Comparison of ENCODE assay signal across 6 cellular contexts in the genomic region with DNA sequence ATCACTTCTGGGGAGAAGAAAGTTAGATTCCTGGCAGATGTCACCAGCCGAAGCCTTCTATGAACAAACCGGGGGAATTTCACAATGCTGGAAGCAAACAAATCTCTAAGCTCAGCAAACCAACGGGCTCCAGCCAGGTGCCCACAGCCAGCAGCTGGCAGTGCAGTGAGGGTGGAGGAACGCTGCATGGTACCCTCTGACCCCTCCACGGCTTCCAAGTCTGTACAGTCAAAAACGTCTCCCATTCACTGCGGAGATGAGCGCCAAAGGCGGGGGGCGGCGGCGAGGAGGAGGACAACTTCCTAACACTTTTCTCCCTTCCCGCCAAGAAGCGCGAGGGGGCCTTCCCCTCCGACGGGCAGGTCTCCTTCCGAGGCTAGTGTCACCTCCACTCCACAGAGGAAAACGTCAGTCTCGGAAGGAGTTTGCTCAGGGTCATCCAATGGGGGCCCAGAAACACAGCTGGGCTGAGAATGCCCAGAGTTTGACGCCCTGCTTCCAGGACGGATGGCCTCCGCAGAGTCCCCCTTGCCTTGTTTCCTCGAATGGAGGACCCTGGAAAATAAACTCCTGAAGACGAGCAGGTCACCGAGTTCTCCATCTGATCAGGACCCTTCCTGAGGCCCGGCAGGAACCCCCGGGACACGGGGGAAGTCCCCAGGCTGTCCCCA. TPM values are rescaled to one million over a fixed set of nuclear protein-coding genes. Genes with fewer than 3 reads are reported as not detected.
DNase-seq lines count a peak whose midpoint lies in the region; ATAC-seq and TF ChIP-seq lines count a peak whose summit lies in the region.

No MANE protein-coding gene starts in this region.

- H3K27ac Mint-ChIP-seq in activated naive CD8-positive, alpha-beta T cell: peak overlapping the region; percentile 90

- H3K4me1 ChIP-seq in cardiac muscle cell (ENCODE audit: low read depth) (peaks cover 23% of the 10 kb centered on the region), mononuclear cell (ENCODE audit: insufficient read depth, low read length) (peaks cover 58% of the 10 kb centered on the region)

- no peaks in the 10 kb centered on the region for H3K36me3 ChIP-seq in cardiac muscle cell

- intact Hi-C loops in Right ventricle myocardium inferior (cut with DNase I): no loop called here

- H3K36me3 Mint-ChIP-seq in activated naive CD8-positive, alpha-beta T cell: peaks cover 3% of the 10 kb centered on the region

- H3K4me1 Mint-ChIP-seq in activated naive CD8-positive, alpha-beta T cell (ENCODE audit: low read depth): peaks cover 39% of the 10 kb centered on the region

- H3K27me3 Mint-ChIP-seq in activated naive CD8-positive, alpha-beta T cell: no peaks in the 10 kb centered on the region

- DNase-seq in cardiac muscle cell (ENCODE audit: low read depth in 1 of 2, low spot score in 1 of 2): peak in 1 of 2 donors; percentile 58
- no peak for DNase-seq in Right ventricle myocardium inferior (ENCODE audit: missing footprints)
- no peak for DNase-seq in C1 segment of cervical spinal cord (lab: John Stamatoyannopoulos, UW)
- DNase-seq in NK-92 treated with Interleukin-12 subunit alpha and Interleukin-12 subunit beta, amount 100 ng/mL, for 24 hours (lab: John Stamatoyannopoulos, UW): no peak

- ATAC-seq in Right ventricle myocardium inferior: no peak

- peak overlapping the region; percentile 85 for H3K27ac ChIP-seq in cardiac muscle cell

- peak overlapping the region; percentile 92 for H3K4me3 ChIP-seq in cardiac muscle cell
- H3K4me3 ChIP-seq in mononuclear cell (ENCODE audit: low read length): peak overlapping the region; percentile 68

- peak overlapping the region; percentile 93 for H3K4me3 Mint-ChIP-seq in activated naive CD8-positive, alpha-beta T cell

- TF ChIP-seq CTCF in cardiac muscle cell (IDR thresholded peaks at IDR 0.05; ENCODE audit: low read depth, low read length): no peak

- H3K27me3 ChIP-seq in cardiac muscle cell (no peaks in the 10 kb centered on the region), mononuclear cell (ENCODE audit: insufficient read depth, low read length) (no peaks in the 10 kb centered on the region)

- no peaks in the 10 kb centered on the region for H3K9me3 Mint-ChIP-seq in activated naive CD8-positive, alpha-beta T cell (ENCODE audit: low read depth)

- H3K9me3 ChIP-seq in cardiac muscle cell (ENCODE audit: low read depth): no peaks in the 10 kb centered on the region
- H3K9me3 ChIP-seq in mononuclear cell (ENCODE audit: low read depth, low read length): no peaks in the 10 kb centered on the region

RNA-seq across cellular contexts. Expression of a gene that starts 0.9 kb away (rescaled TPM):
- total RNA-seq in cardiac muscle cell (35.6 and 50.4 TPM in 2 replicates), Right ventricle myocardium inferior (18.5 TPM), mononuclear cell (18.6 TPM)
- polyA plus RNA-seq in cardiac muscle cell: 28.8 and 34.5 TPM in 2 replicates

RNA-seq across cellular contexts. Expression of a gene that starts 10.8 kb away (rescaled TPM):
- total RNA-seq in cardiac muscle cell (3.3 and 16.2 TPM in 2 replicates), Right ventricle myocardium inferior (not detected), mononuclear cell (not detected)
- 13.4 and 38.6 TPM in 2 replicates for polyA plus RNA-seq in cardiac muscle cell

RNA-seq across cellular contexts. Expression of a gene that starts 17.9 kb away (rescaled TPM):
- 33.0 and 34.7 TPM in 2 replicates for total RNA-seq in cardiac muscle cell
- polyA plus RNA-seq in cardiac muscle cell: 37.4 and 50.7 TPM in 2 replicates
- 292 TPM for total RNA-seq in Right ventricle myocardium inferior
- 0.84 TPM for total RNA-seq in mononuclear cell

RNA-seq across cellular contexts. Expression of a gene that starts 19.0 kb away (rescaled TPM):
- total RNA-seq in cardiac muscle cell (27.2 and 28.5 TPM in 2 replicates), Right ventricle myocardium inferior (0.62 TPM), mononuclear cell (2.9 TPM)
- 21.8 and 27.1 TPM in 2 replicates for polyA plus RNA-seq in cardiac muscle cell

RNA-seq across cellular contexts. Expression of a gene that starts 24.8 kb away (rescaled TPM):
- total RNA-seq in cardiac muscle cell (52.8 and 53.5 TPM in 2 replicates), Right ventricle myocardium inferior (25.8 TPM), mononuclear cell (9.0 TPM)
- polyA plus RNA-seq in cardiac muscle cell: 43.8 and 46.9 TPM in 2 replicates

Comparison
In these comparisons a context has a peak if more than half of its experiments do, and no peak if none do; other contexts are left out.
1. RNA of a gene that starts 17.9 kb away (total RNA-seq): 292 TPM in Right ventricle myocardium inferior (single experiment) and 33.0 to 34.7 TPM in cardiac muscle cell; 0.84 TPM in mononuclear cell (single experiment); every median in the first group is over 10 times any median in the second.